In the genomic region with DNA sequence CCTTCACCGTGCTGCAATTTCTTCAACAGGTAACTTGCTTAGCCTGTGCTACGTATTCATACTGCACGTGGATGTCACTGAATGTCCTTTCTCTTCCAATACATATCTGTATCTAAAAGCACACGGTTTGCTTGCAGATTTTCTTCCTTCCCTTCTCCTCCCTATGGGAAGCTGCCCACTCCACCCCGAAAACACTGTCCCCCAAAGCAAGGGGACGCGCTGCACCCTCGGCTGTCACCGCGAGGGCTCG, we compare ENCODE assay signal across 8 cellular contexts. TPM values are rescaled to one million over a fixed set of nuclear protein-coding genes. Genes with fewer than 3 reads are reported as not detected.
A peak's percentile ranks its signal among the peaks of the same experiment; 100 is the strongest.
DNase-seq lines count a peak whose midpoint lies in the region; ATAC-seq and TF ChIP-seq lines count a peak whose summit lies in the region.

No MANE protein-coding gene starts in this region.

- H2BK15ac ChIP-seq in neuronal stem cell (ENCODE audit: low read length): no peak overlapping the region

- peak overlapping the region; percentile 97 for H3K9ac ChIP-seq in neuronal stem cell (ENCODE audit: low read depth, low read length, poor library complexity)

- no peak overlapping the region for H2BK12ac ChIP-seq in neuronal stem cell (ENCODE audit: low read length)

- H3K4me1 ChIP-seq in DOHH2 (ENCODE audit: control insufficient read depth, low read length) (peaks cover 33% of the 10 kb centered on the region), esophagus (ENCODE audit: control insufficient read depth in 2 of 2, insufficient read depth in 2 of 2, low read length in 1 of 2) (no peaks in the 10 kb centered on the region), neuronal stem cell (ENCODE audit: control insufficient read depth in 2 of 2, insufficient read depth in 1 of 2, low read depth in 1 of 2, low read length in 2 of 2) (peaks cover 4 to 9% of the 10 kb centered on the region in 2 donors)

- peak overlapping the region; percentile 99 for H2AFZ ChIP-seq in neuronal stem cell (ENCODE audit: low read length)

- no peaks in the 10 kb centered on the region for H3K9me2 ChIP-seq in DOHH2 (replicated peaks; ENCODE audit: control insufficient read depth, low read length)

- H2BK5ac ChIP-seq in neuronal stem cell (ENCODE audit: low read length): no peak overlapping the region

- H3K9me3 ChIP-seq in DOHH2 (ENCODE audit: control insufficient read depth, insufficient read depth, low read length) (no peaks in the 10 kb centered on the region), esophagus (ENCODE audit: control insufficient read depth in 2 of 2, insufficient read depth in 1 of 2, low read depth in 1 of 2, low read length in 1 of 2) (no peaks in the 10 kb centered on the region), neuronal stem cell (replicated peaks in 1 of 2; ENCODE audit: control insufficient read depth in 2 of 2, insufficient read depth in 1 of 2, low read depth in 1 of 2, low read length in 2 of 2) (no peaks in the 10 kb centered on the region)

- H3K79me2 ChIP-seq in DOHH2 (ENCODE audit: control insufficient read depth, low read length): peaks cover 48% of the 10 kb centered on the region

- no peak overlapping the region for H4K91ac ChIP-seq in neuronal stem cell (ENCODE audit: low read depth, low read length, poor library complexity)

- ATAC-seq in GM21381 (IDR thresholded peaks at IDR 0.05; ENCODE audit: unreplicated experiment): peak; percentile 8
- ATAC-seq in HG03565 (IDR thresholded peaks at IDR 0.05; ENCODE audit: unreplicated experiment): peak; percentile 11

- H3K27me3 ChIP-seq in DOHH2 (ENCODE audit: control insufficient read depth, low read length) (no peaks in the 10 kb centered on the region), esophagus (ENCODE audit: control insufficient read depth in 1 of 2, insufficient read depth in 2 of 2, low read length in 2 of 2) (no peaks in the 10 kb centered on the region), neuronal stem cell (ENCODE audit: control insufficient read depth in 3 of 3, insufficient read depth in 3 of 3, low read depth in 1 of 3, low read length in 3 of 3) (no peaks in the 10 kb centered on the region)

- DNase-seq in SHP77 (lab: John Stamatoyannopoulos, UW): peak; percentile 72 to 75
- no peak for DNase-seq in neuronal stem cell (ENCODE audit: low spot score)
- DNase-seq in NCI-H226: no peak
- no peak for DNase-seq in amniotic stem cell (lab: John Stamatoyannopoulos, UW)

- H3K23ac ChIP-seq in neuronal stem cell (ENCODE audit: low read depth, low read length, poor library complexity): peak overlapping the region; percentile 99

- no peak overlapping the region for H3K14ac ChIP-seq in neuronal stem cell (ENCODE audit: low read length)

- no peaks in the 10 kb centered on the region for H4K20me1 ChIP-seq in DOHH2 (ENCODE audit: control insufficient read depth, insufficient read depth, low read depth, low read length)

- H3F3A ChIP-seq in DOHH2 (ENCODE audit: control insufficient read depth, insufficient read depth): peaks cover 8% of the 10 kb centered on the region

- H3K4me3 ChIP-seq in DOHH2 (ENCODE audit: low read length) (peak overlapping the region; percentile 81), esophagus (ENCODE audit: low read depth in 1 of 2, low read length in 2 of 2) (peak overlapping the region; percentile 69 to 75), neuronal stem cell (ENCODE audit: low read length in 2 of 2) (peak overlapping the region; percentile 56 to 92)

- no peak overlapping the region for H4K8ac ChIP-seq in neuronal stem cell (ENCODE audit: low read depth, low read length)

- no peak overlapping the region for H2BK120ac ChIP-seq in neuronal stem cell (ENCODE audit: low read depth, low read length)

- no peak overlapping the region for H2AK5ac ChIP-seq in neuronal stem cell (ENCODE audit: low read depth, low read length)

- H3K36me3 ChIP-seq in DOHH2 (ENCODE audit: control insufficient read depth, low read length): peaks cover 4% of the 10 kb centered on the region
- H3K36me3 ChIP-seq in esophagus (ENCODE audit: control insufficient read depth in 2 of 2, insufficient read depth in 2 of 2, low read length in 1 of 2): no peaks in the 10 kb centered on the region
- H3K36me3 ChIP-seq in neuronal stem cell (replicated peaks in 1 of 2; ENCODE audit: control insufficient read depth in 2 of 2, insufficient read depth in 2 of 2, low read length in 2 of 2): no peaks in the 10 kb centered on the region

- TF ChIP-seq CTCF in DOHH2 (IDR thresholded peaks at IDR 0.05; ENCODE audit: low read depth, low read length, poor library complexity, severe bottlenecking): peak; percentile 17

- WGBS in esophagus, 2 donors: 0% methylated on average over 11 of the region's 11 CpGs
- WGBS in neuronal stem cell (ENCODE audit: extremely low coverage in 2 of 2, insufficient read length in 2 of 2, insufficient replicate concordance in 1 of 2), 2 donors: no CpG with 5 or more reads among the region's 11 CpGs

- H3K4me2 ChIP-seq in DOHH2 (ENCODE audit: low read length): peak overlapping the region; percentile 90
- H3K4me2 ChIP-seq in neuronal stem cell (ENCODE audit: insufficient read depth, low read length, poor library complexity, severe bottlenecking): peak overlapping the region; percentile 85

- H3K79me1 ChIP-seq in neuronal stem cell (ENCODE audit: low read depth, low read length): no peaks in the 10 kb centered on the region

- no peak overlapping the region for H3K4ac ChIP-seq in neuronal stem cell (ENCODE audit: low read length)

- no peak overlapping the region for H3K18ac ChIP-seq in neuronal stem cell (ENCODE audit: low read length)

- H3K27ac ChIP-seq in DOHH2 (ENCODE audit: low read depth, low read length) (peak overlapping the region; percentile 83), esophagus (ENCODE audit: low read depth in 2 of 2, low read length in 1 of 2) (peak overlapping the region; percentile 81 to 91), neuronal stem cell (replicated peaks; ENCODE audit: low read length) (no peak overlapping the region)

RNA-seq across cellular contexts. Expression of a gene that starts 0.7 kb away (rescaled TPM):
- 1 to 10 TPM; 3.6 to 5.5 TPM for polyA plus RNA-seq in esophagus
- polyA plus RNA-seq in neuronal stem cell (2013, experiment 1 of 2): 12.0 TPM
- polyA plus RNA-seq in neuronal stem cell (2013, experiment 2 of 2): 11.9 TPM

Comparison
In these comparisons a context has a peak if more than half of its experiments do, and no peak if none do; other contexts are left out.
1. DNase-seq: peak in SHP77 (2 of 2); none in neuronal stem cell (single experiment), NCI-H226 (single experiment) and amniotic stem cell (single experiment).
2. Peak in every context shown above with its lines, with median percentiles within 50 percentile points of each other: H3K4me3 ChIP-seq.